In the genomic region with DNA sequence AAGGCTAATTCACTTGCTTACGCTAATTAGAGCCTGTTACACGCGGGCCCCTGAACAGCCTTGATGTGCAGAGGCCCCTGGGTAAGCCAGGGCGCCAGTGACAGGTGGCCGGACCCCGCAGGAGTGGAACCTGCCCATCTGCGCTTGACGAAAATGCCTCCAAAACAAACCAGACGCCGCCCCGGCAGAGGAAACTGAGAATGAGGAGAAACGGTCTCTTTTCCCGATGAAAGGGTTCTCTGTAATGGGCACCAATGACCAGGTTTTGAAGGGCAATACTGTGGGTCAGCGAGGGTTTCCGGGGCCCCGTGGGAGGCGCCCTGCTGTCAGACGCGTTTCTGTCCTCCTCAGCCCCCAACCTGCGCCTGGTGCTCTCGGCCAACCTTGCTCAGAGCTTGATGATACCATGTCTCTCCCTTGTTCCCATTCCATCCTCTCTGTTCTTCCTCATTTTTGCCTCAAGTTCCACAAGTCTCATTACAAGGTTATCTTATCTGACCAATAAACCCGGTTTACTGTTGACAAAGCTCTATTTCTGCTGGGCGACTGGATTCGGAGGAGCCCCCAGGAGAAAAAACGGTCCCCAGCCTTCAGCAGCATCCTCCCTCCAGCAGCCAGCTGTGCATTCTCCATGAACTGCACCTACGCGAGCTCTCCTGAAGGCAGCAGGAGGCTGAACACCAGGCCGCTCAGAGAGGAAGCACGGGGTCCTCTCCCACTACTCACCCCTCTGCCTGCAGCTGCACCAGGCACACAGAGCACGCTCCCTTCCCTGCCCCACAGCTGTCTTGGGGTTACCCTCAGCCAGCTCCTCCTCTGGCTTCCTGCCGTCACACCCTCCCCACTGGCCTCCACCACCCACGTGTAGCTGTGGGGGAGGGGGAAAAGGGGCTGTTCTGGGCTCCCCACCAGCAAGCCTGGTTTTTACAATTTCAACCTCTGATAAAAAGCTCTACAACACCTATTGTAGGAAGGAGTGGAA, we compare ENCODE assay signal across 14 cellular contexts.
DNase-seq lines count a peak whose midpoint lies in the region; ATAC-seq and TF ChIP-seq lines count a peak whose summit lies in the region.
"Had no signal": no experiment of that assay in that cellular context is flagged by ENCODE, and none has a peak within 500 bp of the region (broad histone marks: within the 10 kb centered on the region; RNA-seq: fewer than 3 reads in every experiment).

No MANE protein-coding gene starts in this region.

- peaks cover 26% of the 10 kb centered on the region for H3K36me3 Mint-ChIP-seq in activated CD4-positive, alpha-beta T cell treated with anti-CD3 and anti-CD28 coated beads, Interleukin-2, amount 10 ng/mL, durations not matched to agents 7 days and 5 days (ENCODE audit: low read depth)
- peaks cover 23% of the 10 kb centered on the region for H3K36me3 Mint-ChIP-seq in glutamatergic neuron (ENCODE audit: unreplicated experiment)

- CTCF ChIA-PET in activated CD4-positive, alpha-beta T cell treated with anti-CD3 and anti-CD28 coated beads, Interleukin-2, amount 10 ng/mL, durations not matched to agents 7 days and 5 days (lab: Charles Lee), result interaction anchor here (1.9 kb wide), 1 partner anchor 12 kb away, joined by 4 read pairs; no protein-coding TSS in a partner anchor

- POLR2A ChIA-PET in activated CD4-positive, alpha-beta T cell treated with anti-CD3 and anti-CD28 coated beads, Interleukin-2, amount 10 ng/mL, durations not matched to agents 7 days and 5 days (lab: Charles Lee), result no interaction called here

- no peaks in the 10 kb centered on the region for H3K9me3 ChIP-seq in SJCRH30 (replicated peaks)

- peaks cover 17% of the 10 kb centered on the region for H3K4me1 Mint-ChIP-seq in activated CD4-positive, alpha-beta T cell treated with anti-CD3 and anti-CD28 coated beads, Interleukin-2, amount 10 ng/mL, durations not matched to agents 7 days and 5 days
- peaks cover 7% of the 10 kb centered on the region for H3K4me1 Mint-ChIP-seq in glutamatergic neuron (ENCODE audit: low read depth, unreplicated experiment)

- ATAC-seq in sciatic nerve (no peak), GM18517 (IDR thresholded peaks at IDR 0.05; ENCODE audit: unreplicated experiment) (no peak)

- H3K4me3 ChIP-seq in SJCRH30, result peak overlapping the region; percentile 27
- H3K4me3 ChIP-seq: adrenal gland had no signal

- TF ChIP-seq CTCF in glutamatergic neuron (IDR thresholded peaks at IDR 0.05; ENCODE audit: partially characterized antibody, unreplicated experiment), result no peak

- intact Hi-C loops in sciatic nerve (cut with DNase I), result no loop called here

- no peaks in the 10 kb centered on the region for H3K27me3 Mint-ChIP-seq in activated CD4-positive, alpha-beta T cell treated with anti-CD3 and anti-CD28 coated beads, Interleukin-2, amount 10 ng/mL, durations not matched to agents 7 days and 5 days
- H3K27me3 Mint-ChIP-seq in glutamatergic neuron (ENCODE audit: unreplicated experiment), result peaks cover 7% of the 10 kb centered on the region

- peak overlapping the region; percentile 12; the same call in 1 of the 2 replicates for H3K27ac ChIP-seq in SJCRH30
- H3K27ac ChIP-seq: adrenal gland had no signal

- no peak overlapping the region for H3K4me3 Mint-ChIP-seq in activated CD4-positive, alpha-beta T cell treated with anti-CD3 and anti-CD28 coated beads, Interleukin-2, amount 10 ng/mL, durations not matched to agents 7 days and 5 days
- no peak overlapping the region for H3K4me3 Mint-ChIP-seq in glutamatergic neuron (ENCODE audit: unreplicated experiment)
- H3K4me3 Mint-ChIP-seq: nephron had no signal

- peaks cover 32% of the 10 kb centered on the region for H3K9me3 Mint-ChIP-seq in activated CD4-positive, alpha-beta T cell treated with anti-CD3 and anti-CD28 coated beads, Interleukin-2, amount 10 ng/mL, durations not matched to agents 7 days and 5 days
- peaks cover 3% of the 10 kb centered on the region for H3K9me3 Mint-ChIP-seq in glutamatergic neuron (ENCODE audit: unreplicated experiment)

- no peaks in the 10 kb centered on the region for H3K27me3 ChIP-seq in SJCRH30
- H3K27me3 ChIP-seq: adrenal gland had no signal

- peaks cover 7% of the 10 kb centered on the region for H3K4me1 ChIP-seq in SJCRH30
- H3K4me1 ChIP-seq: adrenal gland had no signal

- H3K36me3 ChIP-seq in SJCRH30, result no peaks in the 10 kb centered on the region
- H3K36me3 ChIP-seq: adrenal gland had no signal

- DNase-seq in activated CD4-positive, alpha-beta T cell treated with anti-CD3 and anti-CD28 coated beads, Interleukin-2, amount 10 ng/mL, durations not matched to agents 7 days and 5 days, result peak; percentile 39
- no peak for DNase-seq in activated CD4-positive, alpha-beta T cell treated with anti-CD3 and anti-CD28 coated beads for 4 hours
- peak; percentile 37 to 57 for DNase-seq in SJCRH30
- no peak for DNase-seq in glutamatergic neuron
- peak; percentile 41 for DNase-seq in sciatic nerve (ENCODE audit: low spot score)
- DNase-seq in Ammon's horn (ENCODE audit: low spot score), result no peak
- no peak for DNase-seq in DMS53 (lab: John Stamatoyannopoulos, UW)
- DNase-seq: ACHN; HCEC 1CT; NCI-H526; stimulated activated CD4-positive, alpha-beta T cell treated with anti-CD3 and anti-CD28 coated beads, Interleukin-4, amount 100 ng/mL, for 1 hour had no signal

- peak overlapping the region; percentile 75 for H3K27ac Mint-ChIP-seq in activated CD4-positive, alpha-beta T cell treated with anti-CD3 and anti-CD28 coated beads, Interleukin-2, amount 10 ng/mL, durations not matched to agents 7 days and 5 days
- H3K27ac Mint-ChIP-seq in glutamatergic neuron (ENCODE audit: unreplicated experiment), result peak overlapping the region; percentile 1

Comparison
In these comparisons a context has a peak if more than half of its experiments do, and no peak if none do; other contexts are left out.
1. DNase-seq: peak in activated CD4-positive, alpha-beta T cell treated with anti-CD3 and anti-CD28 coated beads, Interleukin-2, amount 10 ng/mL, durations not matched to agents 7 days and 5 days (single experiment), SJCRH30 (2 of 2) and sciatic nerve (single experiment); none in activated CD4-positive, alpha-beta T cell treated with anti-CD3 and anti-CD28 coated beads for 4 hours (0 of 2), glutamatergic neuron (single experiment), Ammon's horn (single experiment) and DMS53 (single experiment).